1 cellular context compared by ENCODE assay signal in the genomic region with DNA sequence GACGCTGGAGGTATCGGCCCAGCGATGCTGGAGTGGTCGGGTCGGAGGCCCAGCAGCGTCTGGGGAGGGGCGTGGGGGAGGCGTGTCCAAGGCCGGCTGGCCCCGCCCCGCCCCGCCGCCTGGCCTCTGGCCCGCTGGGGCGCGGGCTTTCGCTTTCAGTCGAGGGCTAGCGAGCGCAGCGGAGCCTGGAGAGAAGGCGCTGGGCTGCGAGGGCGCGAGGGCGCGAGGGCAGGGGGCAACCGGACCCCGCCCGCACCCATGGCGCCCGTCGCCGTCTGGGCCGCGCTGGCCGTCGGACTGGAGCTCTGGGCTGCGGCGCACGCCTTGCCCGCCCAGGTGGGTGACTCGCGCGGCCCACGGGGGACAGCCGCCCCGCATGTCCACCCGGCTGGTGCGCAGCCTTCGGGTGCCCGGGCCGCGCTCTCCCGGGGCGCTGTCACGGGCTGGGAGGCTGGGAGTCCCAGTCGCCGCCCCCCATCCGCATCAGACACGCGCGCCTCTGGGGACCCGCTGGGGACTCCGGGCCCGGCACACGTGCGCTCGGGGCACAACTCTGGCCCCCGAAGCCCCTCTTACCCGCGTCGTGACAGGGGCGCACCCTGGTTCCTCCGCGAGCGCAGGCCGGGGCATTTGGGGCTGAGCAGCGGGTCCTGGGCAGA.
TF ChIP-seq lines count a peak whose summit lies in the region.

A gene (plus strand): TSS at position 158 of the 659 bp plus-strand sequence. CDS start 101 bp downstream, at position 259.

TF ChIP-seq in K562, 482 proteins besides CTCF, POLR2A, EP300 and RAD21 (continued from another document and continues in another):
- TF ChIP-seq, protein P1, sequence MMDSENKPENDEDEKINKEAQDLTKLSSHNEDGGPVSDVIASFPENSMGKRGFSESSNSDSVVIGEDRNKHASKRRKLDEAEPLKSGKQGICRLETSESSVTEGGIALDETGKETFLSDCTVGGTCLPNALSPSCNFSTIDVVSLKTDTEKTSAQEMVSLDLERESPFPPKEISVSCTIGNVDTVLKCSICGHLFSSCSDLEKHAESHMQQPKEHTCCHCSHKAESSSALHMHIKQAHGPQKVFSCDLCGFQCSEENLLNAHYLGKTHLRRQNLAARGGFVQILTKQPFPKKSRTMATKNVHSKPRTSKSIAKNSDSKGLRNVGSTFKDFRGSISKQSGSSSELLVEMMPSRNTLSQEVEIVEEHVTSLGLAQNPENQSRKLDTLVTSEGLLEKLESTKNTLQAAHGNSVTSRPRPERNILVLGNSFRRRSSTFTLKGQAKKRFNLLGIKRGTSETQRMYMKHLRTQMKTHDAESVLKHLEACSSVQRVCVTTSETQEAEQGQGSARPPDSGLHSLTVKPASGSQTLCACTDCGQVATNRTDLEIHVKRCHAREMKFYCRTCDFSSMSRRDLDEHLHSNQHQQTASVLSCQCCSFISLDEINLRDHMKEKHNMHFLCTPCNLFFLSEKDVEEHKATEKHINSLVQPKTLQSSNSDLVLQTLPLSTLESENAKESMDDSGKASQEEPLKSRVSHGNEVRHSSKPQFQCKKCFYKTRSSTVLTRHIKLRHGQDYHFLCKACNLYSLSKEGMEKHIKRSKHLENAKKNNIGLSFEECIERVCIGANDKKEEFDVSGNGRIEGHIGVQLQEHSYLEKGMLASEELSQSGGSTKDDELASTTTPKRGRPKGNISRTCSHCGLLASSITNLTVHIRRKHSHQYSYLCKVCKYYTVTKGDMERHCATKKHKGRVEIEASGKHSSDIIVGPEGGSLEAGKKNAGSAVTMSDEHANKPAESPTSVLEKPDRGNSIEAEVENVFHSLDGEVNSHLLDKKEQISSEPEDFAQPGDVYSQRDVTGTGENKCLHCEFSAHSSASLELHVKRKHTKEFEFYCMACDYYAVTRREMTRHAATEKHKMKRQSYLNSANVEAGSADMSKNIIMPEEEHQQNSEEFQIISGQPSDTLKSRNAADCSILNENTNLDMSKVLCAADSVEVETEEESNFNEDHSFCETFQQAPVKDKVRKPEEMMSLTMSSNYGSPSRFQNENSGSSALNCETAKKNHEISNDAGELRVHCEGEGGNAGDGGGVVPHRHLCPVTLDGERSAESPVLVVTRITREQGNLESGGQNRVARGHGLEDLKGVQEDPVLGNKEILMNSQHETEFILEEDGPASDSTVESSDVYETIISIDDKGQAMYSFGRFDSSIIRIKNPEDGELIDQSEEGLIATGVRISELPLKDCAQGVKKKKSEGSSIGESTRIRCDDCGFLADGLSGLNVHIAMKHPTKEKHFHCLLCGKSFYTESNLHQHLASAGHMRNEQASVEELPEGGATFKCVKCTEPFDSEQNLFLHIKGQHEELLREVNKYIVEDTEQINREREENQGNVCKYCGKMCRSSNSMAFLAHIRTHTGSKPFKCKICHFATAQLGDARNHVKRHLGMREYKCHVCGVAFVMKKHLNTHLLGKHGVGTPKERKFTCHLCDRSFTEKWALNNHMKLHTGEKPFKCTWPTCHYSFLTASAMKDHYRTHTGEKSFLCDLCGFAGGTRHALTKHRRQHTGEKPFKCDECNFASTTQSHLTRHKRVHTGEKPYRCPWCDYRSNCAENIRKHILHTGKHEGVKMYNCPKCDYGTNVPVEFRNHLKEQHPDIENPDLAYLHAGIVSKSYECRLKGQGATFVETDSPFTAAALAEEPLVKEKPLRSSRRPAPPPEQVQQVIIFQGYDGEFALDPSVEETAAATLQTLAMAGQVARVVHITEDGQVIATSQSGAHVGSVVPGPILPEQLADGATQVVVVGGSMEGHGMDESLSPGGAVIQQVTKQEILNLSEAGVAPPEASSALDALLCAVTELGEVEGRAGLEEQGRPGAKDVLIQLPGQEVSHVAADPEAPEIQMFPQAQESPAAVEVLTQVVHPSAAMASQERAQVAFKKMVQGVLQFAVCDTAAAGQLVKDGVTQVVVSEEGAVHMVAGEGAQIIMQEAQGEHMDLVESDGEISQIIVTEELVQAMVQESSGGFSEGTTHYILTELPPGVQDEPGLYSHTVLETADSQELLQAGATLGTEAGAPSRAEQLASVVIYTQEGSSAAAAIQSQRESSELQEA (IDR thresholded peaks at IDR 0.05; ENCODE audit: low read depth), result no peak
- TF ChIP-seq, protein P2, sequence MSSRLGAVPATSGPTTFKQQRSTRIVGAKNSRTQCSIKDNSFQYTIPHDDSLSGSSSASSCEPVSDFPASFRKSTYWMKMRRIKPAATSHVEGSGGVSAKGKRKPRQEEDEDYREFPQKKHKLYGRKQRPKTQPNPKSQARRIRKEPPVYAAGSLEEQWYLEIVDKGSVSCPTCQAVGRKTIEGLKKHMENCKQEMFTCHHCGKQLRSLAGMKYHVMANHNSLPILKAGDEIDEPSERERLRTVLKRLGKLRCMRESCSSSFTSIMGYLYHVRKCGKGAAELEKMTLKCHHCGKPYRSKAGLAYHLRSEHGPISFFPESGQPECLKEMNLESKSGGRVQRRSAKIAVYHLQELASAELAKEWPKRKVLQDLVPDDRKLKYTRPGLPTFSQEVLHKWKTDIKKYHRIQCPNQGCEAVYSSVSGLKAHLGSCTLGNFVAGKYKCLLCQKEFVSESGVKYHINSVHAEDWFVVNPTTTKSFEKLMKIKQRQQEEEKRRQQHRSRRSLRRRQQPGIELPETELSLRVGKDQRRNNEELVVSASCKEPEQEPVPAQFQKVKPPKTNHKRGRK (tag; IDR thresholded peaks at IDR 0.05), result no peak
- TF ChIP-seq, protein P3, sequence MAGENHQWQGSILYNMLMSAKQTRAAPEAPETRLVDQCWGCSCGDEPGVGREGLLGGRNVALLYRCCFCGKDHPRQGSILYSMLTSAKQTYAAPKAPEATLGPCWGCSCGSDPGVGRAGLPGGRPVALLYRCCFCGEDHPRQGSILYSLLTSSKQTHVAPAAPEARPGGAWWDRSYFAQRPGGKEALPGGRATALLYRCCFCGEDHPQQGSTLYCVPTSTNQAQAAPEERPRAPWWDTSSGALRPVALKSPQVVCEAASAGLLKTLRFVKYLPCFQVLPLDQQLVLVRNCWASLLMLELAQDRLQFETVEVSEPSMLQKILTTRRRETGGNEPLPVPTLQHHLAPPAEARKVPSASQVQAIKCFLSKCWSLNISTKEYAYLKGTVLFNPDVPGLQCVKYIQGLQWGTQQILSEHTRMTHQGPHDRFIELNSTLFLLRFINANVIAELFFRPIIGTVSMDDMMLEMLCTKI (IDR thresholded peaks at IDR 0.05; ENCODE audit: partially characterized antibody), result no peak
- TF ChIP-seq, protein P4, sequence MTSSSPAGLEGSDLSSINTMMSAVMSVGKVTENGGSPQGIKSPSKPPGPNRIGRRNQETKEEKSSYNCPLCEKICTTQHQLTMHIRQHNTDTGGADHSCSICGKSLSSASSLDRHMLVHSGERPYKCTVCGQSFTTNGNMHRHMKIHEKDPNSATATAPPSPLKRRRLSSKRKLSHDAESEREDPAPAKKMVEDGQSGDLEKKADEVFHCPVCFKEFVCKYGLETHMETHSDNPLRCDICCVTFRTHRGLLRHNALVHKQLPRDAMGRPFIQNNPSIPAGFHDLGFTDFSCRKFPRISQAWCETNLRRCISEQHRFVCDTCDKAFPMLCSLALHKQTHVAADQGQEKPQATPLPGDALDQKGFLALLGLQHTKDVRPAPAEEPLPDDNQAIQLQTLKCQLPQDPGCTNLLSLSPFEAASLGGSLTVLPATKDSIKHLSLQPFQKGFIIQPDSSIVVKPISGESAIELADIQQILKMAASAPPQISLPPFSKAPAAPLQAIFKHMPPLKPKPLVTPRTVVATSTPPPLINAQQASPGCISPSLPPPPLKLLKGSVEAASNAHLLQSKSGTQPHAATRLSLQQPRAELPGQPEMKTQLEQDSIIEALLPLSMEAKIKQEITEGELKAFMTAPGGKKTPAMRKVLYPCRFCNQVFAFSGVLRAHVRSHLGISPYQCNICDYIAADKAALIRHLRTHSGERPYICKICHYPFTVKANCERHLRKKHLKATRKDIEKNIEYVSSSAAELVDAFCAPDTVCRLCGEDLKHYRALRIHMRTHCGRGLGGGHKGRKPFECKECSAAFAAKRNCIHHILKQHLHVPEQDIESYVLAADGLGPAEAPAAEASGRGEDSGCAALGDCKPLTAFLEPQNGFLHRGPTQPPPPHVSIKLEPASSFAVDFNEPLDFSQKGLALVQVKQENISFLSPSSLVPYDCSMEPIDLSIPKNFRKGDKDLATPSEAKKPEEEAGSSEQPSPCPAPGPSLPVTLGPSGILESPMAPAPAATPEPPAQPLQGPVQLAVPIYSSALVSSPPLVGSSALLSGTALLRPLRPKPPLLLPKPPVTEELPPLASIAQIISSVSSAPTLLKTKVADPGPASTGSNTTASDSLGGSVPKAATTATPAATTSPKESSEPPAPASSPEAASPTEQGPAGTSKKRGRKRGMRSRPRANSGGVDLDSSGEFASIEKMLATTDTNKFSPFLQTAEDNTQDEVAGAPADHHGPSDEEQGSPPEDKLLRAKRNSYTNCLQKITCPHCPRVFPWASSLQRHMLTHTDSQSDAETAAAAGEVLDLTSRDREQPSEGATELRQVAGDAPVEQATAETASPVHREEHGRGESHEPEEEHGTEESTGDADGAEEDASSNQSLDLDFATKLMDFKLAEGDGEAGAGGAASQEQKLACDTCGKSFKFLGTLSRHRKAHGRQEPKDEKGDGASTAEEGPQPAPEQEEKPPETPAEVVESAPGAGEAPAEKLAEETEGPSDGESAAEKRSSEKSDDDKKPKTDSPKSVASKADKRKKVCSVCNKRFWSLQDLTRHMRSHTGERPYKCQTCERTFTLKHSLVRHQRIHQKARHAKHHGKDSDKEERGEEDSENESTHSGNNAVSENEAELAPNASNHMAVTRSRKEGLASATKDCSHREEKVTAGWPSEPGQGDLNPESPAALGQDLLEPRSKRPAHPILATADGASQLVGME (CRISPR knock-in tag; IDR thresholded peaks at IDR 0.05), result no peak; the same call in none of the 2 replicates
- TF ChIP-seq, protein P5, sequence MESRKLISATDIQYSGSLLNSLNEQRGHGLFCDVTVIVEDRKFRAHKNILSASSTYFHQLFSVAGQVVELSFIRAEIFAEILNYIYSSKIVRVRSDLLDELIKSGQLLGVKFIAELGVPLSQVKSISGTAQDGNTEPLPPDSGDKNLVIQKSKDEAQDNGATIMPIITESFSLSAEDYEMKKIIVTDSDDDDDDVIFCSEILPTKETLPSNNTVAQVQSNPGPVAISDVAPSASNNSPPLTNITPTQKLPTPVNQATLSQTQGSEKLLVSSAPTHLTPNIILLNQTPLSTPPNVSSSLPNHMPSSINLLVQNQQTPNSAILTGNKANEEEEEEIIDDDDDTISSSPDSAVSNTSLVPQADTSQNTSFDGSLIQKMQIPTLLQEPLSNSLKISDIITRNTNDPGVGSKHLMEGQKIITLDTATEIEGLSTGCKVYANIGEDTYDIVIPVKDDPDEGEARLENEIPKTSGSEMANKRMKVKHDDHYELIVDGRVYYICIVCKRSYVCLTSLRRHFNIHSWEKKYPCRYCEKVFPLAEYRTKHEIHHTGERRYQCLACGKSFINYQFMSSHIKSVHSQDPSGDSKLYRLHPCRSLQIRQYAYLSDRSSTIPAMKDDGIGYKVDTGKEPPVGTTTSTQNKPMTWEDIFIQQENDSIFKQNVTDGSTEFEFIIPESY (CRISPR knock-in tag; IDR thresholded peaks at IDR 0.05), result no peak; the same call in none of the 2 replicates
- TF ChIP-seq, protein P6, sequence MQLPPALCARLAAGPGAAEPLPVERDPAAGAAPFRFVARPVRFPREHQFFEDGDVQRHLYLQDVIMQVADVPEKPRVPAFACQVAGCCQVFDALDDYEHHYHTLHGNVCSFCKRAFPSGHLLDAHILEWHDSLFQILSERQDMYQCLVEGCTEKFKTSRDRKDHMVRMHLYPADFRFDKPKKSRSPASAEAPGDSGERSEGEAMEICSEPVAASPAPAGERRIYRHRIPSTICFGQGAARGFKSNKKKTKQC (CRISPR knock-in tag; IDR thresholded peaks at IDR 0.05), result peak; percentile 47; the same call in 1 of the 2 replicates
- TF ChIP-seq, protein P7, sequence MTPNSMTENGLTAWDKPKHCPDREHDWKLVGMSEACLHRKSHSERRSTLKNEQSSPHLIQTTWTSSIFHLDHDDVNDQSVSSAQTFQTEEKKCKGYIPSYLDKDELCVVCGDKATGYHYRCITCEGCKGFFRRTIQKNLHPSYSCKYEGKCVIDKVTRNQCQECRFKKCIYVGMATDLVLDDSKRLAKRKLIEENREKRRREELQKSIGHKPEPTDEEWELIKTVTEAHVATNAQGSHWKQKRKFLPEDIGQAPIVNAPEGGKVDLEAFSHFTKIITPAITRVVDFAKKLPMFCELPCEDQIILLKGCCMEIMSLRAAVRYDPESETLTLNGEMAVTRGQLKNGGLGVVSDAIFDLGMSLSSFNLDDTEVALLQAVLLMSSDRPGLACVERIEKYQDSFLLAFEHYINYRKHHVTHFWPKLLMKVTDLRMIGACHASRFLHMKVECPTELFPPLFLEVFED (CRISPR knock-in tag; conservative IDR thresholded peaks at IDR 0.05), result no peak
- TF ChIP-seq ZNF324 (CRISPR knock-in tag; IDR thresholded peaks at IDR 0.05), result no peak
- TF ChIP-seq ZSCAN32 (CRISPR knock-in tag; IDR thresholded peaks at IDR 0.05), result no peak
- TF ChIP-seq, protein P8, sequence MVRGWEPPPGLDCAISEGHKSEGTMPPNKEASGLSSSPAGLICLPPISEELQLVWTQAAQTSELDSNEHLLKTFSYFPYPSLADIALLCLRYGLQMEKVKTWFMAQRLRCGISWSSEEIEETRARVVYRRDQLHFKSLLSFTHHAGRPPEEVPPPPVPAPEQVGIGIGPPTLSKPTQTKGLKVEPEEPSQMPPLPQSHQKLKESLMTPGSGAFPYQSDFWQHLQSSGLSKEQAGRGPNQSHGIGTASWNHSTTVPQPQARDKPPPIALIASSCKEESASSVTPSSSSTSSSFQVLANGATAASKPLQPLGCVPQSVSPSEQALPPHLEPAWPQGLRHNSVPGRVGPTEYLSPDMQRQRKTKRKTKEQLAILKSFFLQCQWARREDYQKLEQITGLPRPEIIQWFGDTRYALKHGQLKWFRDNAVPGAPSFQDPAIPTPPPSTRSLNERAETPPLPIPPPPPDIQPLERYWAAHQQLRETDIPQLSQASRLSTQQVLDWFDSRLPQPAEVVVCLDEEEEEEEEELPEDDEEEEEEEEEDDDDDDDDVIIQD (CRISPR knock-in tag; IDR thresholded peaks at IDR 0.05), result no peak
- peak; percentile 43; the same call in 1 of the 2 replicates for TF ChIP-seq KLF13 (tag; IDR thresholded peaks at IDR 0.05; ENCODE audit: borderline replicate concordance, low read depth)
- TF ChIP-seq, protein P9, sequence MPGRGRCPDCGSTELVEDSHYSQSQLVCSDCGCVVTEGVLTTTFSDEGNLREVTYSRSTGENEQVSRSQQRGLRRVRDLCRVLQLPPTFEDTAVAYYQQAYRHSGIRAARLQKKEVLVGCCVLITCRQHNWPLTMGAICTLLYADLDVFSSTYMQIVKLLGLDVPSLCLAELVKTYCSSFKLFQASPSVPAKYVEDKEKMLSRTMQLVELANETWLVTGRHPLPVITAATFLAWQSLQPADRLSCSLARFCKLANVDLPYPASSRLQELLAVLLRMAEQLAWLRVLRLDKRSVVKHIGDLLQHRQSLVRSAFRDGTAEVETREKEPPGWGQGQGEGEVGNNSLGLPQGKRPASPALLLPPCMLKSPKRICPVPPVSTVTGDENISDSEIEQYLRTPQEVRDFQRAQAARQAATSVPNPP (IDR thresholded peaks at IDR 0.05; ENCODE audit: borderline replicate concordance, insufficient read depth, insufficient read length), result no peak
- no peak for TF ChIP-seq SMAD3 (CRISPR knock-in tag; conservative IDR thresholded peaks at IDR 0.05)
- TF ChIP-seq NELFE (IDR thresholded peaks at IDR 0.05; ENCODE audit: insufficient read depth, insufficient read length), result no peak
- TF ChIP-seq TGIF2 (CRISPR knock-in tag; IDR thresholded peaks at IDR 0.05), result peak; percentile 95
- no peak for TF ChIP-seq BDP1 (IDR thresholded peaks at IDR 0.05; ENCODE audit: insufficient read depth, insufficient read length)
- TF ChIP-seq ZNF282 (CRISPR knock-in tag; IDR thresholded peaks at IDR 0.05), result peak; percentile 60; the same call in 1 of the 2 replicates
- peak; percentile 53; the same call in 1 of the 2 replicates for TF ChIP-seq NR1H2 (CRISPR knock-in tag; IDR thresholded peaks at IDR 0.05)
- no peak for TF ChIP-seq IFI16 (CRISPR knock-in tag; IDR thresholded peaks at IDR 0.05)
- no peak for TF ChIP-seq NR2C1 (IDR thresholded peaks at IDR 0.05)
- no peak for TF ChIP-seq NR2C1 (tag; IDR thresholded peaks at IDR 0.05)
- peak; percentile 82 for TF ChIP-seq KAT7 (CRISPR knock-in tag; IDR thresholded peaks at IDR 0.05; ENCODE audit: borderline replicate concordance)
